9 cellular contexts compared by ENCODE assay signal in genomic region chr18:5543854-5544389, GRCh38. TPM values are rescaled to one million over a fixed set of nuclear protein-coding genes. Genes with fewer than 3 reads are reported as not detected.
DNase-seq lines count a peak whose midpoint lies in the region; ATAC-seq, FAIRE-seq and TF ChIP-seq lines count a peak whose summit lies in the region.
"Had no signal": no experiment of that assay in that cellular context is flagged by ENCODE, and none has a peak within 500 bp of the region (broad histone marks: within the 10 kb centered on the region; RNA-seq: fewer than 3 reads in every experiment).

EPB41L3 (minus strand) TSS chr18:5543997; CDS start chr18:5489183, 54,814 bp downstream.

- peak within 1 kb of the TSS; percentile 67 for H3K9ac ChIP-seq in trophoblast cell (ENCODE audit: low read length)
- H3K9ac ChIP-seq: BLaER1 treated with 17β-estradiol and CSF1 and Interleukin-3, amounts not matched to agents 10 nM and 100 nM had no signal

- intact Hi-C loops in activated T-helper 2 cell treated with anti-CD3 and anti-CD28 coated beads, Interferon-gamma antibody, Interleukin-2, Interleukin-4, amounts not matched to agents 10 μg/mL and 5 μg/mL and 100 μg/mL, durations not matched to agents 14 hours and 24 hours and 36 hours (cut with micrococcal nuclease) = loop anchor here (10.0 kb wide), 2 partner anchors 91 to 351 kb away; partner anchors contain the start of gene TMEM200C
- intact Hi-C loops in left cardiac atrium (cut with DNase I) = no loop called here

- peak within 1 kb of the TSS; percentile 97 for H2BK120ac ChIP-seq in trophoblast cell (ENCODE audit: insufficient read depth, low read length, poor library complexity)

- peak within 1 kb of the TSS; percentile 100 for H4K91ac ChIP-seq in trophoblast cell (ENCODE audit: low read depth, low read length)

- H3K27ac ChIP-seq in trophoblast cell (ENCODE audit: low read depth, low read length) = peak within 1 kb of the TSS; percentile 63
- H3K27ac ChIP-seq: BLaER1 treated with 17β-estradiol and CSF1 and Interleukin-3, amounts not matched to agents 10 nM and 100 nM had no signal

- TF ChIP-seq POLR2A in GM12892 (IDR thresholded peaks at IDR 0.05; ENCODE audit: low read depth, low read length) = no peak

- peak within 1 kb of the TSS; percentile 5 for H3K4me3 Mint-ChIP-seq in activated T-helper 2 cell treated with anti-CD3 and anti-CD28 coated beads, Interferon-gamma antibody, Interleukin-2, Interleukin-4, amounts not matched to agents 10 μg/mL and 5 μg/mL and 100 μg/mL, durations not matched to agents 14 hours and 24 hours and 36 hours (ENCODE audit: low read depth)

- peak within 1 kb of the TSS; percentile 99 for H4K12ac ChIP-seq in trophoblast cell (ENCODE audit: low read depth, low read length)

- H3K27me3 Mint-ChIP-seq in activated T-helper 2 cell treated with anti-CD3 and anti-CD28 coated beads, Interferon-gamma antibody, Interleukin-2, Interleukin-4, amounts not matched to agents 10 μg/mL and 5 μg/mL and 100 μg/mL, durations not matched to agents 14 hours and 24 hours and 36 hours (ENCODE audit: low read depth) = peaks cover 44% of the 10 kb centered on the region

- H4K8ac ChIP-seq in trophoblast cell (ENCODE audit: low read depth, low read length) = peak within 1 kb of the TSS; percentile 99

- H3K23ac ChIP-seq in trophoblast cell (ENCODE audit: low read length) = peak within 1 kb of the TSS; percentile 53

- peaks cover 2 to 7% of the 10 kb centered on the region in 2 experiments for H3K4me1 ChIP-seq in trophoblast cell (ENCODE audit: control insufficient read depth in 1 of 2, insufficient read depth in 2 of 2, low read length in 2 of 2)

- no peaks in the 10 kb centered on the region for H3K36me3 ChIP-seq in trophoblast cell (ENCODE audit: control insufficient read depth in 1 of 2, insufficient read depth in 2 of 2, low read length in 2 of 2)
- H3K36me3 ChIP-seq: BLaER1 treated with 17β-estradiol and CSF1 and Interleukin-3, amounts not matched to agents 10 nM and 100 nM had no signal

- H3K4ac ChIP-seq in trophoblast cell (ENCODE audit: low read depth, low read length) = peak within 1 kb of the TSS; percentile 99

- peak within 1 kb of the TSS; percentile 100 for H3K14ac ChIP-seq in trophoblast cell (ENCODE audit: low read length)

- H2BK5ac ChIP-seq in trophoblast cell (ENCODE audit: low read depth, low read length, poor library complexity) = peak within 1 kb of the TSS; percentile 98

- H3K4me3 ChIP-seq in trophoblast cell (ENCODE audit: low read depth, low read length) = peak within 1 kb of the TSS; percentile 81
- H3K4me3 ChIP-seq: BLaER1 treated with 17β-estradiol and CSF1 and Interleukin-3, amounts not matched to agents 10 nM and 100 nM had no signal

- H3K27ac Mint-ChIP-seq in activated T-helper 2 cell treated with anti-CD3 and anti-CD28 coated beads, Interferon-gamma antibody, Interleukin-2, Interleukin-4, amounts not matched to agents 10 μg/mL and 5 μg/mL and 100 μg/mL, durations not matched to agents 14 hours and 24 hours and 36 hours = no peak within 1 kb of the TSS

- no peaks in the 10 kb centered on the region for H3K36me3 Mint-ChIP-seq in activated T-helper 2 cell treated with anti-CD3 and anti-CD28 coated beads, Interferon-gamma antibody, Interleukin-2, Interleukin-4, amounts not matched to agents 10 μg/mL and 5 μg/mL and 100 μg/mL, durations not matched to agents 14 hours and 24 hours and 36 hours (ENCODE audit: low read depth)

- peak within 1 kb of the TSS; percentile 93 for H3K4me2 ChIP-seq in trophoblast cell (ENCODE audit: low read length)
- H3K4me2 ChIP-seq: BLaER1 treated with 17β-estradiol and CSF1 and Interleukin-3, amounts not matched to agents 10 nM and 100 nM had no signal

- no peaks in the 10 kb centered on the region for H3K9me3 ChIP-seq in trophoblast cell (ENCODE audit: insufficient read depth, low read depth, low read length)

- H3K79me1 ChIP-seq in trophoblast cell (ENCODE audit: low read length) = peaks cover 12% of the 10 kb centered on the region

- H2AFZ ChIP-seq in trophoblast cell (ENCODE audit: insufficient read depth, low read length, poor library complexity) = peak within 1 kb of the TSS; percentile 95

- H3K9me3 Mint-ChIP-seq in activated T-helper 2 cell treated with anti-CD3 and anti-CD28 coated beads, Interferon-gamma antibody, Interleukin-2, Interleukin-4, amounts not matched to agents 10 μg/mL and 5 μg/mL and 100 μg/mL, durations not matched to agents 14 hours and 24 hours and 36 hours = no peaks in the 10 kb centered on the region

- peak within 1 kb of the TSS; percentile 87 for H2AK5ac ChIP-seq in trophoblast cell (ENCODE audit: low read length)

- ATAC-seq in left cardiac atrium = peak; percentile 85 to 86
- ATAC-seq in HG03378 (IDR thresholded peaks at IDR 0.05; ENCODE audit: unreplicated experiment) = no peak
- no peak for ATAC-seq in GM21381 (IDR thresholded peaks at IDR 0.05; ENCODE audit: unreplicated experiment)

- H3K27me3 ChIP-seq in trophoblast cell (ENCODE audit: insufficient read depth, low read length) = no peaks in the 10 kb centered on the region
- H3K27me3 ChIP-seq: BLaER1 treated with 17β-estradiol and CSF1 and Interleukin-3, amounts not matched to agents 10 nM and 100 nM had no signal

- no CpG with 5 or more reads among the region's 43 CpGs for WGBS in trophoblast cell (ENCODE audit: extremely low coverage, insufficient coverage, insufficient read length)

- peak; percentile 9 for DNase-seq in NCI-H1436 (lab: John Stamatoyannopoulos, UW)
- no peak for DNase-seq in NCI-H1436 treated with DMSO at 0.1 percent for 48 hours (lab: John Stamatoyannopoulos, UW)
- no peak for DNase-seq in activated T-helper 2 cell treated with anti-CD3 and anti-CD28 coated beads, Interferon-gamma antibody, Interleukin-2, Interleukin-4, amounts not matched to agents 10 μg/mL and 5 μg/mL and 100 μg/mL, durations not matched to agents 14 hours and 24 hours and 36 hours (ENCODE audit: low spot score)
- peak; percentile 77 for DNase-seq in left cardiac atrium
- DNase-seq in trophoblast cell = peak in 1 of 2 donors; percentile 35
- DNase-seq in GM12892 (ENCODE audit: insufficient read length) = no peak

- peak within 1 kb of the TSS; percentile 100 for H3K18ac ChIP-seq in trophoblast cell (ENCODE audit: low read length)

- FAIRE-seq in GM12892 (lab: Jason Lieb, UNC) = no peak

- H2BK12ac ChIP-seq in trophoblast cell (ENCODE audit: low read length) = peak within 1 kb of the TSS; percentile 78

- peaks cover 14% of the 10 kb centered on the region for H3K79me2 ChIP-seq in trophoblast cell (ENCODE audit: control insufficient read depth, insufficient read depth, low read length, poor library complexity)

- H3K4me1 Mint-ChIP-seq in activated T-helper 2 cell treated with anti-CD3 and anti-CD28 coated beads, Interferon-gamma antibody, Interleukin-2, Interleukin-4, amounts not matched to agents 10 μg/mL and 5 μg/mL and 100 μg/mL, durations not matched to agents 14 hours and 24 hours and 36 hours (ENCODE audit: low read depth) = peaks cover 2% of the 10 kb centered on the region

RNA-seq across cellular contexts. Expression of gene EPB41L3, which starts in this region (rescaled TPM):
- total RNA-seq in activated T-helper 2 cell treated with anti-CD3 and anti-CD28 coated beads, Interferon-gamma antibody, Interleukin-2, Interleukin-4, amounts not matched to agents 10 μg/mL and 5 μg/mL and 100 μg/mL, durations not matched to agents 14 hours and 24 hours and 36 hours = 1.6 and 1.9 TPM in 2 replicates
- total RNA-seq in left cardiac atrium = 10 to 100 TPM; 28.0 to 34.8 TPM
- 312 and 318 TPM in 2 replicates for polyA plus RNA-seq in trophoblast cell (2013)
- 0.08 TPM for polyA plus RNA-seq in GM12892 (2012; ENCODE audit: missing spikeins)

Comparison
In these comparisons a context has a peak if more than half of its experiments do, and no peak if none do; other contexts are left out.
1. RNA of gene EPB41L3 (total RNA-seq): 28.0 to 34.8 TPM in left cardiac atrium; 1.6 to 1.9 TPM in activated T-helper 2 cell treated with anti-CD3 and anti-CD28 coated beads, Interferon-gamma antibody, Interleukin-2, Interleukin-4, amounts not matched to agents 10 μg/mL and 5 μg/mL and 100 μg/mL, durations not matched to agents 14 hours and 24 hours and 36 hours; every median in the first group is over 10 times any median in the second.
2. DNase-seq: peak in NCI-H1436 (single experiment) and left cardiac atrium (single experiment); none in NCI-H1436 treated with DMSO at 0.1 percent for 48 hours (single experiment), activated T-helper 2 cell treated with anti-CD3 and anti-CD28 coated beads, Interferon-gamma antibody, Interleukin-2, Interleukin-4, amounts not matched to agents 10 μg/mL and 5 μg/mL and 100 μg/mL, durations not matched to agents 14 hours and 24 hours and 36 hours (single experiment) and GM12892 (single experiment).
3. ATAC-seq: peak in left cardiac atrium (2 of 2); none in HG03378 (single experiment) and GM21381 (single experiment).